ENCODE assay signal across 6 cellular contexts in genomic region chr20:21022925-21023324, GRCh38.
"Had no signal": no experiment of that assay in that cellular context is flagged by ENCODE, and none has a peak within 500 bp of the region (broad histone marks: within the 10 kb centered on the region; RNA-seq: fewer than 3 reads in every experiment).

No MANE protein-coding gene starts in this region.

- DNase-seq: IMR-90, KBM-7, KG1 had no signal

- ATAC-seq: HepG2 had no signal

- H3K27ac ChIP-seq: HL-60 had no signal

- FAIRE-seq: HepG2, HTR-8/SVneo had no signal
